ENCODE assay signal across 15 cellular contexts in genomic region chr5:139760066-139761056, GRCh38. TPM values are rescaled to one million over a fixed set of nuclear protein-coding genes. Genes with fewer than 3 reads are reported as not detected.
A peak's percentile ranks its signal among the peaks of the same experiment; 100 is the strongest.
DNase-seq lines count a peak whose midpoint lies in the region; ATAC-seq and TF ChIP-seq lines count a peak whose summit lies in the region.
"Had no signal": no experiment of that assay in that cellular context is flagged by ENCODE, and none has a peak within 500 bp of the region (broad histone marks: within the 10 kb centered on the region; RNA-seq: fewer than 3 reads in every experiment).

No MANE protein-coding gene starts in this region.

- H3K4me1 ChIP-seq in SJCRH30, result peaks cover 12% of the 10 kb centered on the region

- H3K9me3 ChIP-seq in SJCRH30 (replicated peaks), result no peaks in the 10 kb centered on the region
- H3K9me3 ChIP-seq: stomach had no signal

- no peak overlapping the region for H3K4me3 ChIP-seq in H7 (ENCODE audit: insufficient read depth, low read depth, low read length)
- no peak overlapping the region for H3K4me3 ChIP-seq in fibroblast of mammary gland (ENCODE audit: control insufficient read depth, low read depth, low read length)
- no peak overlapping the region for H3K4me3 ChIP-seq in SJCRH30
- H3K4me3 ChIP-seq: lung, stomach had no signal

- no peak for ATAC-seq in stimulated activated memory B cell treated with anti-CD40 and anti-IgM and Interleukin-4, amounts not matched to agents 10 μg/mL and 1 μg/mL and 100 μg/mL, for 72 hours
- no peak for ATAC-seq in GM19023 (IDR thresholded peaks at IDR 0.05; ENCODE audit: unreplicated experiment)
- ATAC-seq: activated CD8-positive, alpha-beta T cell treated with anti-CD3 and anti-CD28 coated beads, Interleukin-2, amount 10 ng/mL, durations not matched to agents 7 days and 5 days had no signal

- no peak for TF ChIP-seq POLR2A in erythroblast (IDR thresholded peaks at IDR 0.05; ENCODE audit: low read length)

- TF ChIP-seq CTCF in fibroblast of mammary gland (conservative IDR thresholded peaks at IDR 0.05; ENCODE audit: control insufficient read depth, insufficient read depth, low read depth, low read length), result no peak

- no peaks in the 10 kb centered on the region for H3K9me3 Mint-ChIP-seq in stimulated activated memory B cell treated with anti-CD40 and anti-IgM and Interleukin-4, amounts not matched to agents 10 μg/mL and 1 μg/mL and 100 μg/mL, for 72 hours
- H3K9me3 Mint-ChIP-seq: T-helper 1 cell treated with Interleukin-12 subunit alpha and Interleukin-12 subunit beta and Interleukin-4 antibody, amounts not matched to agents 30 μg/mL and 1 μg/mL, for 36 hours had no signal

- DNase-seq in H7 (peak; percentile 46), SW480 (ENCODE audit: low spot score) (peak; percentile 30), fibroblast of mammary gland (ENCODE audit: low read depth) (peak; percentile 36), SJCRH30 (no peak), erythroblast (lab: John Stamatoyannopoulos, UW) (no peak)
- DNase-seq: activated CD8-positive, alpha-beta T cell treated with anti-CD3 and anti-CD28 coated beads, Interleukin-2, amount 10 ng/mL, durations not matched to agents 7 days and 5 days; NCI-H1048; NK-92 treated with Interleukin-12 subunit alpha and Interleukin-12 subunit beta, amount 100 ng/mL, for 24 hours; stimulated activated CD4-positive, alpha-beta T cell treated with anti-CD3 and anti-CD28 coated beads, Interleukin-2, amount 100 ng/mL, for 48 hours; stomach had no signal

- H3K27me3 Mint-ChIP-seq in stimulated activated memory B cell treated with anti-CD40 and anti-IgM and Interleukin-4, amounts not matched to agents 10 μg/mL and 1 μg/mL and 100 μg/mL, for 72 hours, result peaks cover 20% of the 10 kb centered on the region

- no peaks in the 10 kb centered on the region for H3K36me3 Mint-ChIP-seq in stimulated activated memory B cell treated with anti-CD40 and anti-IgM and Interleukin-4, amounts not matched to agents 10 μg/mL and 1 μg/mL and 100 μg/mL, for 72 hours
- H3K36me3 Mint-ChIP-seq: activated naive CD8-positive, alpha-beta T cell had no signal

- H3K27ac ChIP-seq in SJCRH30, result no peak overlapping the region
- H3K27ac ChIP-seq: stomach had no signal

- H3K36me3 ChIP-seq in H7 (replicated peaks; ENCODE audit: control insufficient read depth, insufficient read depth, low read length) (no peaks in the 10 kb centered on the region), SJCRH30 (no peaks in the 10 kb centered on the region)
- H3K36me3 ChIP-seq: stomach had no signal

- no peak overlapping the region for H3K4me3 Mint-ChIP-seq in stimulated activated memory B cell treated with anti-CD40 and anti-IgM and Interleukin-4, amounts not matched to agents 10 μg/mL and 1 μg/mL and 100 μg/mL, for 72 hours
- H3K4me3 Mint-ChIP-seq: activated CD8-positive, alpha-beta T cell treated with anti-CD3 and anti-CD28 coated beads, Interleukin-2, amount 10 ng/mL, durations not matched to agents 7 days and 5 days; activated naive CD8-positive, alpha-beta T cell; T-helper 1 cell treated with Interleukin-12 subunit alpha and Interleukin-12 subunit beta and Interleukin-4 antibody, amounts not matched to agents 30 μg/mL and 1 μg/mL, for 36 hours had no signal

- H3K4me1 Mint-ChIP-seq in stimulated activated memory B cell treated with anti-CD40 and anti-IgM and Interleukin-4, amounts not matched to agents 10 μg/mL and 1 μg/mL and 100 μg/mL, for 72 hours, result peaks cover 60% of the 10 kb centered on the region

- H3K27ac Mint-ChIP-seq in stimulated activated memory B cell treated with anti-CD40 and anti-IgM and Interleukin-4, amounts not matched to agents 10 μg/mL and 1 μg/mL and 100 μg/mL, for 72 hours, result peak overlapping the region; percentile 1
- H3K27ac Mint-ChIP-seq: activated CD8-positive, alpha-beta T cell treated with anti-CD3 and anti-CD28 coated beads, Interleukin-2, amount 10 ng/mL, durations not matched to agents 7 days and 5 days; activated naive CD8-positive, alpha-beta T cell; T-helper 1 cell treated with Interleukin-12 subunit alpha and Interleukin-12 subunit beta and Interleukin-4 antibody, amounts not matched to agents 30 μg/mL and 1 μg/mL, for 36 hours had no signal

- H3K27me3 ChIP-seq in H7 (ENCODE audit: control insufficient read depth, insufficient read depth, low read length) (peaks cover 54% of the 10 kb centered on the region), SJCRH30 (peaks cover 7% of the 10 kb centered on the region; the same call in 1 of the 2 replicates)

RNA-seq across cellular contexts. Expression of gene PSD2, which starts 35.2 kb away (rescaled TPM):
- 0.10 and 0.33 TPM in 2 replicates for total RNA-seq in H7 (2014; rRNA removed; shearing (Covaris generic))
- total RNA-seq in SJCRH30 (2014; rRNA removed; shearing (Covaris generic)), result not detected in 2 replicates
- total RNA-seq: activated CD8-positive, alpha-beta T cell treated with anti-CD3 and anti-CD28 coated beads, Interleukin-2, amount 10 ng/mL, durations not matched to agents 7 days and 5 days had no signal

Comparison
In these comparisons a context has a peak if more than half of its experiments do, and no peak if none do; other contexts are left out.
1. DNase-seq: peak in H7 (single experiment), SW480 (single experiment) and fibroblast of mammary gland (single experiment); none in SJCRH30 (0 of 2) and erythroblast (0 of 2).